2 cellular contexts compared by ENCODE assay signal in genomic region chr12:104356231-104357115, GRCh38.
TF ChIP-seq lines count a peak whose summit lies in the region.

No MANE protein-coding gene starts in this region.

TF ChIP-seq in K562, 482 proteins besides CTCF, POLR2A, EP300 and RAD21:
- TF ChIP-seq ZBTB8A (IDR thresholded peaks at IDR 0.05; ENCODE audit: partially characterized antibody) (no peak), SP2 (IDR thresholded peaks at IDR 0.05; ENCODE audit: extremely low read depth, low read depth, low read length, poor library complexity, severe bottlenecking) (no peak), POLR2G (IDR thresholded peaks at IDR 0.05; ENCODE audit: low read depth, low read length) (peak; percentile 45; the same call in 1 of the 2 replicates)
TF ChIP-seq in K562: peak in this region for 1.

TF ChIP-seq in HepG2, 621 proteins besides CTCF, POLR2A, EP300 and RAD21:
- TF ChIP-seq POLR2G (IDR thresholded peaks at IDR 0.05; ENCODE audit: low read depth, low read length): peak; percentile 53
- TF ChIP-seq ZNF556 (CRISPR knock-in tag; IDR thresholded peaks at IDR 0.05; ENCODE audit: borderline replicate concordance): no peak
- no peak for TF ChIP-seq TAF15 (IDR thresholded peaks at IDR 0.05; ENCODE audit: low read depth, low read length, poor library complexity, severe bottlenecking)
- peak; percentile 38 for TF ChIP-seq RBM22 (optimal IDR thresholded peaks at IDR 0.05; ENCODE audit: low read length)
- TF ChIP-seq AGO2 (optimal IDR thresholded peaks at IDR 0.05; ENCODE audit: low read depth, low read length): peak; percentile 54
- TF ChIP-seq CSRNP1 (CRISPR knock-in tag; IDR thresholded peaks at IDR 0.05): no peak
